27 cellular contexts compared by ENCODE assay signal in genomic region chr7:94639384-94639783, GRCh38.
"Had no signal": no experiment of that assay in that cellular context is flagged by ENCODE, and none has a peak within 500 bp of the region (broad histone marks: within the 10 kb centered on the region; RNA-seq: fewer than 3 reads in every experiment).

No MANE protein-coding gene starts in this region.

- FAIRE-seq: colon, endometrium, islet of Langerhans, keratinocyte had no signal

- H3K27ac ChIP-seq: coronary artery, dorsolateral prefrontal cortex, epithelial cell of prostate, esophagus squamous epithelium, gastrocnemius medialis, heart right ventricle, left lung, lower lobe of right lung had no signal

- ATAC-seq: esophagus mucosa, gastrocnemius medialis, heart right ventricle, left cardiac atrium, left lung, left ventricle myocardium superior, lower lobe of right lung, mucosa of descending colon had no signal

- H3K4me1 ChIP-seq: esophagus squamous epithelium, gastrocnemius medialis, heart right ventricle, left lung, lower lobe of right lung had no signal

- H3K9me3 ChIP-seq: esophagus squamous epithelium, gastrocnemius medialis, heart right ventricle, left lung, lower lobe of right lung, mucosa of descending colon had no signal

- DNase-seq: dermis blood vessel endothelial cell; dorsolateral prefrontal cortex; effector CD4-positive, alpha-beta T cell; effector memory CD4-positive, alpha-beta T cell; erythroblast; esophagus squamous epithelium; foreskin fibroblast; foreskin melanocyte; gastrocnemius medialis; glutamatergic neuron; head of caudate nucleus; heart right ventricle; hippocampal formation; left cardiac atrium; left lung; left ventricle myocardium superior; lower lobe of right lung; mesenchymal stem cell; mucosa of descending colon; naive B cell had no signal

- H3K4me3 ChIP-seq: coronary artery, dorsolateral prefrontal cortex, esophagus squamous epithelium, gastrocnemius medialis, heart right ventricle, left lung, lower lobe of right lung, mucosa of descending colon had no signal
